Comparison of ENCODE assay signal across 9 cellular contexts in the genomic region with DNA sequence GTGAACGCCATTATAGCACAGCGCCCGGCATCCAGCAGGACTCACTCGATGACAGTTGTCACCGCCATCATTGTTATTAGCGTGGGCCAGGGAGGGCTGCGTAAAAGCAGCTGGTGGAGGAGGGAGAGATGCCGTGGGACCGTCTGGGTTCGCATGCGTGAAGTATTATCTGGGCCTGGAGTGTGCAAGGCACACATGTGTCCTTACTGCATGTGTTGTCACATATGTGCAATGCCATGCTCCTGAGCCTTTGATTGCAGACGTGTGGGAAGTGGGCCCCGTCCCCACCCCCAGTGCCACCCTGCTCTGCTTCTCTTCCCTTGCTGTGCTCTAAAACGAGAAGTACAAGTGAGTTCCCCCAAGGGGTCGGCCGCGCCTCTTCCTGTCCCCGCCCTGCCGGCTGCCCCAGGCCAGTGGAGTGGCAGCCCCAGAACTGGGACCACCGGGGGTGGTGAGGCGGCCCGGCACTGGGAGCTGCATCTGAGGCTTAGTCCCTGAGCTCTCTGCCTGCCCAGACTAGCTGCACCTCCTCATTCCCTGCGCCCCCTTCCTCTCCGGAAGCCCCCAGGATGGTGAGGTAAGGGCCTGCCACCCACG. TPM values are rescaled to one million over a fixed set of nuclear protein-coding genes. Genes with fewer than 3 reads are reported as not detected.
A peak's percentile ranks its signal among the peaks of the same experiment; 100 is the strongest.
DNase-seq lines count a peak whose midpoint lies in the region; ATAC-seq and TF ChIP-seq lines count a peak whose summit lies in the region.
"Had no signal": no experiment of that assay in that cellular context is flagged by ENCODE, and none has a peak within 500 bp of the region (broad histone marks: within the 10 kb centered on the region; RNA-seq: fewer than 3 reads in every experiment).

Gene PTPN6 (plus strand): TSS at position 413 of the 597 bp plus-strand sequence. CDS start 157 bp downstream, at position 570.

- no peak for ATAC-seq in HG02763 (IDR thresholded peaks at IDR 0.05; ENCODE audit: unreplicated experiment)

- DNase-seq in SKM-1 treated with dmso at 0.1 percent for 144 hours (lab: John Stamatoyannopoulos, UW; ENCODE audit: unreplicated experiment) (peak; percentile 50), vagina (ENCODE audit: extremely low spot score in 2 of 2) (no peak), amniotic stem cell (lab: John Stamatoyannopoulos, UW) (no peak), GM19238 (ENCODE audit: insufficient read length, low spot score) (no peak)
- peak; percentile 47 for DNase-seq in central memory CD4-positive, alpha-beta T cell

- H3K9me3 ChIP-seq in mucosa of rectum (ENCODE audit: control insufficient read depth in 2 of 2, low read length in 2 of 2) (no peaks in the 10 kb centered on the region), vagina (no peaks in the 10 kb centered on the region)

- H3K27me3 ChIP-seq in mucosa of rectum (ENCODE audit: control insufficient read depth in 2 of 2, insufficient read depth in 2 of 2, low read length in 2 of 2) (no peaks in the 10 kb centered on the region), vagina (no peaks in the 10 kb centered on the region)

- H3K4me3 ChIP-seq in mucosa of rectum (ENCODE audit: low read length in 2 of 2): peak within 1 kb of the TSS; percentile 62 to 76
- peak within 1 kb of the TSS; percentile 26 to 37 for H3K4me3 ChIP-seq in vagina

- H3K4me1 ChIP-seq in mucosa of rectum (ENCODE audit: control insufficient read depth in 2 of 2, insufficient read depth in 2 of 2, low read length in 2 of 2) (peaks cover 30 to 44% of the 10 kb centered on the region in 2 donors), vagina (peaks cover 17% of the 10 kb centered on the region)

- peaks cover 4 to 19% of the 10 kb centered on the region in 2 donors for H3K36me3 ChIP-seq in mucosa of rectum (ENCODE audit: control insufficient read depth in 2 of 2, insufficient read depth in 2 of 2, low read length in 2 of 2)
- no peaks in the 10 kb centered on the region for H3K36me3 ChIP-seq in vagina

- TF ChIP-seq CTCF in vagina (IDR thresholded peaks at IDR 0.05): no peak

- peak within 1 kb of the TSS; percentile 67 to 72 for H3K9ac ChIP-seq in mucosa of rectum (ENCODE audit: low read depth in 1 of 2, low read length in 2 of 2)

- peak within 1 kb of the TSS; percentile 79 to 91 for H3K27ac ChIP-seq in mucosa of rectum (ENCODE audit: low read depth in 2 of 2, low read length in 2 of 2)
- peak within 1 kb of the TSS; percentile 30 for H3K27ac ChIP-seq in vagina

- intact Hi-C loops in vagina (cut with DNase I): no loop called here

- TF ChIP-seq POLR2A in GM19193 (IDR thresholded peaks at IDR 0.05; ENCODE audit: extremely low read depth, insufficient read depth, insufficient read length): peak; percentile 96
- TF ChIP-seq POLR2A in vagina (IDR thresholded peaks at IDR 0.05): no peak

RNA-seq across cellular contexts. Expression of gene PTPN6, which starts in this region (rescaled TPM):
- total RNA-seq in vagina: 17.4 TPM
- total RNA-seq: LHCN-M2 had no signal

Comparison
In these comparisons a context has a peak if more than half of its experiments do, and no peak if none do; other contexts are left out.
1. DNase-seq: peak in SKM-1 treated with dmso at 0.1 percent for 144 hours (single experiment) and central memory CD4-positive, alpha-beta T cell (single experiment); none in vagina (0 of 2), amniotic stem cell (single experiment) and GM19238 (single experiment).